24 cellular contexts compared by ENCODE assay signal in the genomic region with DNA sequence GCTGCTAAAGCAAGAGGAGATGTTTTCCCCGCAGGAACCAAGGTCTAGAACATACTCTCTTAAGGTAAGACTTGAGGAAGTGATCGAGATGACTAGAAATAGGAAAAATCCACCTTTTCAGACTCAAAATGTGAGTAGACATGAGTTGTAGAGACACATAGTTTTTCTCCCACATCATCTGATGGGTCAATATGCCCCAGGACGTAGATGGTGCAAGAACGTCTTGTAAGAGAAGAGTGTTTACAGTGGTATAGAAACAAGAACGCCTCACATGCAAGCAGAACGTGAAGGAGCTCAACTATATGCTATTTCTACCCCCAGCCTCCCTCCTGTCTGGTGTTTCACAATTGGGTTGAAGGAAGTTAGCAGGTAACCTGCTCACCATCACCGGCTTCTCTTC.
"Had no signal": no experiment of that assay in that cellular context is flagged by ENCODE, and none has a peak within 500 bp of the region (broad histone marks: within the 10 kb centered on the region; RNA-seq: fewer than 3 reads in every experiment).

No MANE protein-coding gene starts in this region.

- H3K4me3 ChIP-seq: colonic mucosa, coronary artery, dorsolateral prefrontal cortex, esophagus muscularis mucosa, esophagus squamous epithelium, gastrocnemius medialis, gastroesophageal sphincter, heart left ventricle, heart right ventricle had no signal

- ATAC-seq: effector memory CD8-positive, alpha-beta T cell; esophagus mucosa; foreskin keratinocyte; gastrocnemius medialis; gastroesophageal sphincter; heart left ventricle; heart right ventricle had no signal

- DNase-seq: colonic mucosa; cortex of kidney; dermis blood vessel endothelial cell; effector CD4-positive, alpha-beta T cell; effector CD8-positive, alpha-beta T cell; effector memory CD4-positive, alpha-beta T cell; effector memory CD8-positive, alpha-beta T cell; endodermal cell; erythroblast; esophagus squamous epithelium; foreskin fibroblast; foreskin melanocyte; gastrocnemius medialis; glutamatergic neuron; heart left ventricle; heart right ventricle had no signal

- H3K4me1 ChIP-seq: colonic mucosa, esophagus muscularis mucosa, esophagus squamous epithelium, foreskin keratinocyte, gastrocnemius medialis, gastroesophageal sphincter, heart left ventricle, heart right ventricle had no signal

- H3K27ac ChIP-seq: colonic mucosa, coronary artery, dorsolateral prefrontal cortex, epithelial cell of prostate, esophagus muscularis mucosa, esophagus squamous epithelium, foreskin keratinocyte, gastrocnemius medialis, gastroesophageal sphincter, heart left ventricle, heart right ventricle had no signal

- H3K27me3 Mint-ChIP-seq: effector memory CD8-positive, alpha-beta T cell had no signal

- H3K36me3 ChIP-seq: colonic mucosa, esophagus muscularis mucosa, esophagus squamous epithelium, gastrocnemius medialis, gastroesophageal sphincter, heart left ventricle, heart right ventricle had no signal

- H3K27me3 ChIP-seq: colonic mucosa, dorsolateral prefrontal cortex, esophagus squamous epithelium, foreskin keratinocyte, gastrocnemius medialis, heart left ventricle had no signal

- H3K27ac Mint-ChIP-seq: dendritic cell treated with granulocyte-macrophage colony-stimulating factor and Interleukin-4, amounts not matched to agents 40 ng/mL and 50 ng/mL, for 4 days; effector memory CD8-positive, alpha-beta T cell; endodermal cell had no signal

- H3K4me1 Mint-ChIP-seq: endodermal cell had no signal

- H3K9me3 ChIP-seq: colonic mucosa, gastrocnemius medialis, gastroesophageal sphincter had no signal

- H3K4me3 Mint-ChIP-seq: dendritic cell treated with granulocyte-macrophage colony-stimulating factor and Interleukin-4, amounts not matched to agents 40 ng/mL and 50 ng/mL, for 4 days; effector memory CD8-positive, alpha-beta T cell; endodermal cell had no signal

- H3K9me3 Mint-ChIP-seq: effector memory CD8-positive, alpha-beta T cell had no signal
